Comparison of ENCODE assay signal across 14 cellular contexts in genomic region chr14:68691031-68691864, GRCh38.
DNase-seq lines count a peak whose midpoint lies in the region; ATAC-seq lines count a peak whose summit lies in the region.
"Had no signal": no experiment of that assay in that cellular context is flagged by ENCODE, and none has a peak within 500 bp of the region (broad histone marks: within the 10 kb centered on the region; RNA-seq: fewer than 3 reads in every experiment).

No MANE protein-coding gene starts in this region.

- peak overlapping the region; percentile 9 to 71 (median 53); a peak in 19 of 22 replicates for H3K9ac ChIP-seq in BLaER1 treated with 17β-estradiol and CSF1 and Interleukin-3, amounts not matched to agents 10 nM and 100 nM
- H3K9ac ChIP-seq in trophoblast cell (ENCODE audit: low read length), result no peak overlapping the region

- no peaks in the 10 kb centered on the region for H4K20me1 ChIP-seq in BLaER1 treated with 17β-estradiol and CSF1 and Interleukin-3, amounts not matched to agents 10 nM and 100 nM

- no peak overlapping the region for H3K4ac ChIP-seq in trophoblast cell (ENCODE audit: low read depth, low read length)

- H4K8ac ChIP-seq in trophoblast cell (ENCODE audit: low read depth, low read length), result no peak overlapping the region

- ATAC-seq in HG02973 (IDR thresholded peaks at IDR 0.05; ENCODE audit: unreplicated experiment) (no peak), HG02981 (IDR thresholded peaks at IDR 0.05; ENCODE audit: unreplicated experiment) (no peak)
- ATAC-seq: left ventricle myocardium superior, pancreas had no signal

- H3K79me1 ChIP-seq in trophoblast cell (ENCODE audit: low read length), result peaks cover 22% of the 10 kb centered on the region

- H2AFZ ChIP-seq in trophoblast cell (ENCODE audit: insufficient read depth, low read length, poor library complexity), result no peak overlapping the region

- H3K79me2 ChIP-seq in trophoblast cell (ENCODE audit: control insufficient read depth, insufficient read depth, low read length, poor library complexity), result peaks cover 2% of the 10 kb centered on the region

- peak overlapping the region; percentile 74 for H4K91ac ChIP-seq in trophoblast cell (ENCODE audit: low read depth, low read length)

- no peak overlapping the region for H3K18ac ChIP-seq in trophoblast cell (ENCODE audit: low read length)

- H3K4me3 ChIP-seq in BLaER1 treated with 17β-estradiol and CSF1 and Interleukin-3, amounts not matched to agents 10 nM and 100 nM, result no peak overlapping the region
- H3K4me3 ChIP-seq in iPS-18c (ENCODE audit: insufficient read depth, low read depth, low read length) (peak overlapping the region; percentile 28; the same call in 1 of the 2 replicates), trophoblast cell (ENCODE audit: low read depth, low read length) (no peak overlapping the region)
- H3K4me3 ChIP-seq: ascending aorta, pancreas had no signal

- WGBS in trophoblast cell (ENCODE audit: extremely low coverage, insufficient coverage, insufficient read length), result no CpG with 5 or more reads among the region's 26 CpGs

- H3K4me1 ChIP-seq in BLaER1 treated with 17β-estradiol and CSF1 and Interleukin-3, amounts not matched to agents 10 nM and 100 nM, result peaks cover 95 to 100% (median 99%) of the 10 kb centered on the region in 10 experiments
- H3K4me1 ChIP-seq in trophoblast cell (ENCODE audit: control insufficient read depth in 1 of 2, insufficient read depth in 2 of 2, low read length in 2 of 2), result peaks cover 17 to 28% of the 10 kb centered on the region in 2 experiments
- H3K4me1 ChIP-seq: pancreas had no signal

- no peak overlapping the region for H3K14ac ChIP-seq in trophoblast cell (ENCODE audit: low read length)

- no peak overlapping the region for H3K23ac ChIP-seq in trophoblast cell (ENCODE audit: low read length)

- peaks cover 0 to 16% (median 0%) of the 10 kb centered on the region in 11 experiments; a peak in 9 of 22 replicates for H3K9me3 ChIP-seq in BLaER1 treated with 17β-estradiol and CSF1 and Interleukin-3, amounts not matched to agents 10 nM and 100 nM (replicated peaks in 1 of 11)
- H3K9me3 ChIP-seq in iPS-18c (ENCODE audit: control insufficient read depth, insufficient read depth, low read length) (no peaks in the 10 kb centered on the region), trophoblast cell (ENCODE audit: insufficient read depth, low read depth, low read length) (peaks cover 2% of the 10 kb centered on the region)
- H3K9me3 ChIP-seq: ascending aorta, pancreas had no signal

- peak overlapping the region; percentile 86 to 95 (median 91) for H3K4me2 ChIP-seq in BLaER1 treated with 17β-estradiol and CSF1 and Interleukin-3, amounts not matched to agents 10 nM and 100 nM
- no peak overlapping the region for H3K4me2 ChIP-seq in trophoblast cell (ENCODE audit: low read length)

- DNase-seq in SK-N-DZ (ENCODE audit: low spot score) (peak; percentile 82), trophoblast cell (no peak), OCI-M1 (lab: John Stamatoyannopoulos, UW) (no peak), DMS53 treated with DMSO at 0.1 percent for 48 hours (lab: John Stamatoyannopoulos, UW; ENCODE audit: unreplicated experiment) (no peak)
- DNase-seq: activated CD4-positive, CD25-positive, alpha-beta regulatory T cell treated with anti-CD3 and anti-CD28 coated beads, Interleukin-2, amount 50 U/mL, for 72 hours; left ventricle myocardium superior; NCI-H1436; pancreas; stimulated activated CD4-positive, alpha-beta T cell treated with anti-CD3 and anti-CD28 coated beads, Interleukin-15, amount 100 ng/mL, for 24 hours had no signal

- no peak overlapping the region for H2AK5ac ChIP-seq in trophoblast cell (ENCODE audit: low read length)

- H3K36me3 ChIP-seq in BLaER1 treated with 17β-estradiol and CSF1 and Interleukin-3, amounts not matched to agents 10 nM and 100 nM, result no peaks in the 10 kb centered on the region
- no peaks in the 10 kb centered on the region for H3K36me3 ChIP-seq in trophoblast cell (ENCODE audit: control insufficient read depth in 1 of 2, insufficient read depth in 2 of 2, low read length in 2 of 2)
- H3K36me3 ChIP-seq: ascending aorta, pancreas had no signal

- H2BK5ac ChIP-seq in trophoblast cell (ENCODE audit: low read depth, low read length, poor library complexity), result no peak overlapping the region

- peak overlapping the region; percentile 24 for H2BK120ac ChIP-seq in trophoblast cell (ENCODE audit: insufficient read depth, low read length, poor library complexity)

- no peak overlapping the region for H4K12ac ChIP-seq in trophoblast cell (ENCODE audit: low read depth, low read length)

- H3K27me3 ChIP-seq in BLaER1 treated with 17β-estradiol and CSF1 and Interleukin-3, amounts not matched to agents 10 nM and 100 nM, result no peaks in the 10 kb centered on the region
- no peaks in the 10 kb centered on the region for H3K27me3 ChIP-seq in trophoblast cell (ENCODE audit: insufficient read depth, low read length)
- H3K27me3 ChIP-seq: ascending aorta, pancreas had no signal

- H3K27ac ChIP-seq in BLaER1 treated with 17β-estradiol and CSF1 and Interleukin-3, amounts not matched to agents 10 nM and 100 nM, result peak overlapping the region; percentile 19 to 99 (median 85); a peak in 21 of 22 replicates
- no peak overlapping the region for H3K27ac ChIP-seq in trophoblast cell (ENCODE audit: low read depth, low read length)
- H3K27ac ChIP-seq: ascending aorta, pancreas had no signal

- peak overlapping the region; percentile 37 for H2BK12ac ChIP-seq in trophoblast cell (ENCODE audit: low read length)
